Comparison of ENCODE assay signal across 30 cellular contexts in the genomic region with DNA sequence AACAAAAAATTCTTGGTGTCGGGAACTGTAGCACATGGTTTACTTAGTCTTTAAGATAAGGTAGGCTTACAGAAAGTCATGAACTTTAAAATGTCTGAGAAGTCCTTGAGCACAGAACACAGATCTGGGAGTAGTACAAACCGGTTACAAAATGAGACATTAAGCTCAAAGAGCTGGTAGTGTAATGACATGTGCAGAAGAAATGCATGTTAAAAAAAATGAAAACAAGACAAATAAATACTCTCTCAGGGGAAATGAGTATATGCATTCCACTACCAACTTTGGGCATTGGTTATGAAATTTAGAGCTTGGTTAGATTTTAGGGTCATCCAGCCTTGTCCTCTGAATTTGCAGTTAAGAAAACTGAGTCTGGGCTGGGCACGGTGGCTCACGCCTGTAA.
DNase-seq lines count a peak whose midpoint lies in the region; ATAC-seq, FAIRE-seq and TF ChIP-seq lines count a peak whose summit lies in the region.
"Had no signal": no experiment of that assay in that cellular context is flagged by ENCODE, and none has a peak within 500 bp of the region (broad histone marks: within the 10 kb centered on the region; RNA-seq: fewer than 3 reads in every experiment).

No MANE protein-coding gene starts in this region.

- H2BK15ac ChIP-seq in IMR-90 (ENCODE audit: low read depth, low read length), result peak overlapping the region; percentile 87

- peak overlapping the region; percentile 96 for H3K18ac ChIP-seq in IMR-90 (ENCODE audit: low read depth, low read length)

- 0 out of 2 replicates have a peak, but pooled peaks have one; percentile 21 for TF ChIP-seq RAD21 in IMR-90 (IDR thresholded peaks at IDR 0.05; ENCODE audit: low read length)

- no peaks in the 10 kb centered on the region for H3K9me3 ChIP-seq in IMR-90 (ENCODE audit: control insufficient read depth, insufficient read depth, low read length)
- H3K9me3 ChIP-seq in breast epithelium, result no peaks in the 10 kb centered on the region
- H3K9me3 ChIP-seq: A549, sigmoid colon, tibial artery had no signal

- peak overlapping the region; percentile 48; the same call in 1 of the 2 replicates for H2AK5ac ChIP-seq in IMR-90 (ENCODE audit: low read depth, low read length)

- H2AFZ ChIP-seq in IMR-90 (replicated peaks; ENCODE audit: low read length, poor library complexity), result no peak overlapping the region

- no TSS peak for BruUV-seq in IMR-90 (replicated peaks; lab: Mats Ljungman, UMichigan)

- 50% methylated on average over 1 of the region's 4 CpGs; no CpG with 5 or more reads in 1 of the 2 experiments for WGBS in IMR-90 (ENCODE audit: extremely low coverage in 2 of 2, insufficient read length in 1 of 2), 2 experiments

- peak overlapping the region; percentile 65 to 97 for H4K8ac ChIP-seq in IMR-90 (ENCODE audit: low read depth in 2 of 2, low read length in 2 of 2)

- H3K27me3 ChIP-seq in IMR-90 (ENCODE audit: control insufficient read depth, insufficient read depth, low read length) (no peaks in the 10 kb centered on the region), breast epithelium (no peaks in the 10 kb centered on the region)
- H3K27me3 ChIP-seq: cardiac muscle cell, sigmoid colon, tibial artery had no signal

- H4K20me1 ChIP-seq in IMR-90 (ENCODE audit: insufficient read depth, low read length), result no peaks in the 10 kb centered on the region

- FAIRE-seq in GM19239 (lab: Jason Lieb, UNC), result no peak
- FAIRE-seq: A549, islet of Langerhans had no signal

- intact Hi-C loops in IMR-90 (cut with micrococcal nuclease), result loop anchor here (1.0 kb wide), 1 partner anchor 89 kb away; no protein-coding TSS in a partner anchor
- intact Hi-C loops in breast epithelium (cut with DNase I; ENCODE audit: low total_unique reads), result no loop called here

- H3K4ac ChIP-seq in IMR-90 (ENCODE audit: low read depth, low read length), result peak overlapping the region; percentile 97

- H2BK120ac ChIP-seq in IMR-90 (ENCODE audit: low read depth, low read length), result peak overlapping the region; percentile 99

- H2AK9ac ChIP-seq in IMR-90 (replicated peaks; ENCODE audit: low read depth, low read length, poor library complexity), result no peak overlapping the region

- peak overlapping the region; percentile 99 for H2BK20ac ChIP-seq in IMR-90 (ENCODE audit: low read depth, low read length)

- H3K36me3 ChIP-seq in IMR-90 (ENCODE audit: control insufficient read depth, insufficient read depth, low read length) (no peaks in the 10 kb centered on the region), breast epithelium (no peaks in the 10 kb centered on the region)
- H3K36me3 ChIP-seq: cardiac muscle cell, sigmoid colon, tibial artery had no signal

- H3K9ac ChIP-seq in IMR-90 (ENCODE audit: low read depth, low read length), result peak overlapping the region; percentile 34; the same call in 1 of the 2 replicates

- no peak overlapping the region for H3K4me3 ChIP-seq in IMR-90 (ENCODE audit: insufficient read depth, low read depth, low read length)
- H3K4me3 ChIP-seq in breast epithelium, result no peak overlapping the region
- H3K4me3 ChIP-seq: A549, cardiac muscle cell, sigmoid colon, tibial artery had no signal

- H3K4me3 Mint-ChIP-seq in osteocyte (ENCODE audit: unreplicated experiment), result no peak overlapping the region
- H3K4me3 Mint-ChIP-seq: activated B cell treated with CpG ODN at 0.5 μM for 24 hours; activated CD4-positive, alpha-beta memory T cell treated with anti-CD3 and anti-CD28 coated beads for 36 hours; nephron progenitor cell; stimulated activated memory B cell treated with anti-CD40 and anti-IgM and Interleukin-4, amounts not matched to agents 10 μg/mL and 1 μg/mL and 100 μg/mL, for 72 hours had no signal

- H3K4me2 ChIP-seq in IMR-90 (ENCODE audit: low read depth, low read length), result peak overlapping the region; percentile 34; the same call in 1 of the 2 replicates
- H3K4me2 ChIP-seq: A549 had no signal

- peak overlapping the region; percentile 84 for H3K27ac ChIP-seq in IMR-90 (ENCODE audit: insufficient read depth, low read length)
- no peak overlapping the region for H3K27ac ChIP-seq in breast epithelium
- H3K27ac ChIP-seq: A549, cardiac muscle cell, sigmoid colon had no signal

- H4K5ac ChIP-seq in IMR-90 (ENCODE audit: low read depth, low read length), result peak overlapping the region; percentile 98

- H3K4me1 ChIP-seq in IMR-90 (ENCODE audit: control insufficient read depth, insufficient read depth, low read length) (peaks cover 13% of the 10 kb centered on the region), breast epithelium (no peaks in the 10 kb centered on the region)
- H3K4me1 ChIP-seq: A549, sigmoid colon had no signal

- peak; percentile 63 for DNase-seq in AG08395 (ENCODE audit: low spot score)
- DNase-seq in IMR-90, result peak; percentile 86
- DNase-seq in fibroblast of gingiva (ENCODE audit: low read depth), result peak; percentile 78
- DNase-seq in osteocyte (ENCODE audit: extremely low spot score, unreplicated experiment), result no peak
- no peak for DNase-seq in CD1c-positive myeloid dendritic cell (ENCODE audit: extremely low spot score)
- DNase-seq in GM19239 (ENCODE audit: insufficient read length, low spot score), result no peak
- no peak for DNase-seq in breast epithelium (ENCODE audit: low spot score in 2 of 2)
- DNase-seq: activated B cell treated with CpG ODN at 0.5 μM for 24 hours; activated CD4-positive, alpha-beta memory T cell treated with anti-CD3 and anti-CD28 coated beads for 36 hours; activated effector memory CD4-positive, alpha-beta T cell treated with anti-CD3 and anti-CD28 coated beads, Interleukin-2, amount 50 U/mL, for 16 hours; CD4-positive, alpha-beta memory T cell; dermis blood vessel endothelial cell; DMS 273 treated with DMSO at 0.1 percent for 48 hours; hypothalamus; Kasumi-1; NCI-H1092; NCI-H2029; NCI-H345; nephron progenitor cell; OCI-M1; sigmoid colon; stimulated activated CD4-positive, alpha-beta T cell treated with anti-CD3 and anti-CD28 coated beads, Interleukin-1b, Interleukin-23, amount 100 ng/mL, for 48 hours; T-helper 9 cell; tibial artery had no signal

- in situ Hi-C loops in IMR-90 (cut with MboI; ENCODE audit: low sequenced_read_pairs), result no loop called here

- dilution Hi-C loops in IMR-90 (cut with HindIII; ENCODE audit: low sequenced_read_pairs, unreplicated experiment), result no loop called here

- peaks cover 4% of the 10 kb centered on the region for H3K36me3 Mint-ChIP-seq in osteocyte (ENCODE audit: unreplicated experiment)
- H3K36me3 Mint-ChIP-seq: activated CD4-positive, alpha-beta memory T cell treated with anti-CD3 and anti-CD28 coated beads for 36 hours; CD4-positive, alpha-beta memory T cell; stimulated activated memory B cell treated with anti-CD40 and anti-IgM and Interleukin-4, amounts not matched to agents 10 μg/mL and 1 μg/mL and 100 μg/mL, for 72 hours had no signal

- H3K9me1 ChIP-seq in IMR-90 (ENCODE audit: insufficient read depth, low read length), result peaks cover 11% of the 10 kb centered on the region

- no peak for TF ChIP-seq CTCF in IMR-90 (conservative IDR thresholded peaks at IDR 0.05; ENCODE audit: low read depth, low read length)
- no peak for TF ChIP-seq CTCF in osteocyte (IDR thresholded peaks at IDR 0.05)
- TF ChIP-seq CTCF in breast epithelium (IDR thresholded peaks at IDR 0.05), result no peak

- POLR2A ChIA-PET in IMR-90 (lab: Charles Lee; ENCODE audit: unreplicated experiment), result interaction anchor here (0.6 to 1.3 kb wide), 6 partner anchors 9 to 182 kb away, joined by 3 to 11 read pairs (median 5); a partner anchor contains a TSS

- H3K79me1 ChIP-seq in IMR-90 (ENCODE audit: low read depth in 1 of 2, low read length in 2 of 2), result peaks cover 0 to 17% of the 10 kb centered on the region in 2 experiments; a peak in 2 of 4 replicates

- no peaks in the 10 kb centered on the region for H3K27me3 Mint-ChIP-seq in osteocyte (ENCODE audit: unreplicated experiment)

- H3K9me3 Mint-ChIP-seq in osteocyte (ENCODE audit: unreplicated experiment), result peaks cover 4% of the 10 kb centered on the region
- H3K9me3 Mint-ChIP-seq: activated B cell treated with CpG ODN at 0.5 μM for 24 hours; activated CD4-positive, alpha-beta memory T cell treated with anti-CD3 and anti-CD28 coated beads for 36 hours; nephron progenitor cell; stimulated activated memory B cell treated with anti-CD40 and anti-IgM and Interleukin-4, amounts not matched to agents 10 μg/mL and 1 μg/mL and 100 μg/mL, for 72 hours had no signal

- peak overlapping the region; percentile 96 for H3K14ac ChIP-seq in IMR-90 (replicated peaks; ENCODE audit: low read depth, low read length)

- H2BK5ac ChIP-seq in IMR-90 (ENCODE audit: low read depth, low read length, poor library complexity, severe bottlenecking), result peak overlapping the region; percentile 100

- H3K27ac Mint-ChIP-seq in osteocyte (ENCODE audit: unreplicated experiment), result peak overlapping the region; percentile 0
- H3K27ac Mint-ChIP-seq: activated B cell treated with CpG ODN at 0.5 μM for 24 hours; activated CD4-positive, alpha-beta memory T cell treated with anti-CD3 and anti-CD28 coated beads for 36 hours; CD4-positive, alpha-beta memory T cell; nephron progenitor cell; stimulated activated memory B cell treated with anti-CD40 and anti-IgM and Interleukin-4, amounts not matched to agents 10 μg/mL and 1 μg/mL and 100 μg/mL, for 72 hours had no signal

- H3K4me1 Mint-ChIP-seq in osteocyte (ENCODE audit: unreplicated experiment), result peaks cover 24% of the 10 kb centered on the region
- H3K4me1 Mint-ChIP-seq: activated B cell treated with CpG ODN at 0.5 μM for 24 hours; CD4-positive, alpha-beta memory T cell; nephron progenitor cell; stimulated activated memory B cell treated with anti-CD40 and anti-IgM and Interleukin-4, amounts not matched to agents 10 μg/mL and 1 μg/mL and 100 μg/mL, for 72 hours had no signal

- ATAC-seq in IMR-90 (ENCODE audit: low read depth), result peak; percentile 74
- ATAC-seq in HG02981 (IDR thresholded peaks at IDR 0.05; ENCODE audit: unreplicated experiment), result no peak
- ATAC-seq: A549; HCT116; stimulated activated memory B cell treated with anti-CD40 and anti-IgM and Interleukin-4, amounts not matched to agents 10 μg/mL and 1 μg/mL and 100 μg/mL, for 72 hours had no signal

- no peak for TF ChIP-seq POLR2A in IMR-90 (IDR thresholded peaks at IDR 0.05; ENCODE audit: low read depth, low read length)
- TF ChIP-seq POLR2A in breast epithelium (IDR thresholded peaks at IDR 0.05), result no peak

- CTCF ChIA-PET in IMR-90 (lab: Yijun Ruan, JAX), result interaction anchor here (0.6 to 0.8 kb wide), 2 partner anchors 31 to 168 kb away, joined by 3 to 4 read pairs; no protein-coding TSS in a partner anchor

- H3K23ac ChIP-seq in IMR-90 (ENCODE audit: low read depth, low read length), result peak overlapping the region; percentile 98

- H3K56ac ChIP-seq in IMR-90 (ENCODE audit: extremely low read depth, insufficient read depth, low read length), result peak overlapping the region; percentile 98

- H4K91ac ChIP-seq in IMR-90 (ENCODE audit: insufficient read depth, low read depth, low read length), result peak overlapping the region; percentile 96

TF ChIP-seq in IMR-90, 13 proteins besides CTCF, POLR2A, EP300 and RAD21 (continues in another document):
- TF ChIP-seq MAFK (IDR thresholded peaks at IDR 0.05; ENCODE audit: low read depth, low read length) (no peak), CEBPB (IDR thresholded peaks at IDR 0.05; ENCODE audit: low read depth, low read length) (peak; percentile 79), RCOR1 (IDR thresholded peaks at IDR 0.05; ENCODE audit: insufficient replicate concordance, low read length) (no peak), MXI1 (IDR thresholded peaks at IDR 0.05; ENCODE audit: borderline replicate concordance, low read depth, low read length) (no peak)

Comparison
In these comparisons a context has a peak if more than half of its experiments do, and no peak if none do; other contexts are left out.
1. DNase-seq: peak in AG08395 (single experiment), IMR-90 (single experiment) and fibroblast of gingiva (single experiment); none in osteocyte (single experiment), CD1c-positive myeloid dendritic cell (single experiment), GM19239 (single experiment) and breast epithelium (0 of 2).